In genomic region chr1:37476460-37477197, GRCh38 we compare ENCODE assay signal across 8 cellular contexts. TPM values are rescaled to one million over a fixed set of nuclear protein-coding genes. Genes with fewer than 3 reads are reported as not detected.
DNase-seq lines count a peak whose midpoint lies in the region; ATAC-seq and TF ChIP-seq lines count a peak whose summit lies in the region.

No MANE protein-coding gene starts in this region.

- H3K4me1 ChIP-seq in SJSA1 (replicated peaks) = peaks cover 82% of the 10 kb centered on the region
- H3K4me1 ChIP-seq in endocrine pancreas (ENCODE audit: control insufficient read depth, insufficient read depth, low read length) = no peaks in the 10 kb centered on the region
- H3K4me1 ChIP-seq in mucosa of descending colon (ENCODE audit: low read depth) = peaks cover 65% of the 10 kb centered on the region
- peaks cover 0 to 2% of the 10 kb centered on the region in 2 donors for H3K4me1 ChIP-seq in aorta (ENCODE audit: control insufficient read depth in 1 of 2, insufficient read depth in 2 of 2, low read length in 2 of 2)

- peak overlapping the region; percentile 82 for H3K27ac ChIP-seq in SJSA1
- H3K27ac ChIP-seq in aorta (ENCODE audit: low read depth in 1 of 2, low read length in 2 of 2) = peak overlapping the region; percentile 17 to 76

- peak; percentile 67 for DNase-seq in activated effector memory CD4-positive, alpha-beta T cell treated with anti-CD3 and anti-CD28 coated beads, Interleukin-2, amount 50 U/mL, for 16 hours
- no peak for DNase-seq in activated effector memory CD4-positive, alpha-beta T cell treated with Interleukin-2 at 50 U/mL for 16 hours
- DNase-seq in SJSA1 (ENCODE audit: low read depth in 1 of 2, low spot score in 2 of 2) (peak; percentile 79 to 86), mucosa of descending colon (peak; percentile 78 to 83 (median 79)), aorta (peak; percentile 89 to 91), DMS79 (lab: John Stamatoyannopoulos, UW) (no peak), DMS153 (lab: John Stamatoyannopoulos, UW) (no peak)

- H3K27me3 ChIP-seq in SJSA1 (replicated peaks) (no peaks in the 10 kb centered on the region), endocrine pancreas (ENCODE audit: control insufficient read depth, insufficient read depth, low read length) (no peaks in the 10 kb centered on the region), aorta (ENCODE audit: control insufficient read depth in 1 of 2, insufficient read depth in 2 of 2, low read length in 1 of 2) (no peaks in the 10 kb centered on the region)

- H3K9me3 ChIP-seq in SJSA1 (replicated peaks) (no peaks in the 10 kb centered on the region; the same call in 1 of the 2 replicates), endocrine pancreas (ENCODE audit: control insufficient read depth, low read length) (no peaks in the 10 kb centered on the region), mucosa of descending colon (no peaks in the 10 kb centered on the region), aorta (ENCODE audit: control insufficient read depth, low read length) (no peaks in the 10 kb centered on the region)

- peaks cover 62% of the 10 kb centered on the region for H3K36me3 ChIP-seq in SJSA1
- peaks cover 3% of the 10 kb centered on the region for H3K36me3 ChIP-seq in endocrine pancreas (ENCODE audit: control insufficient read depth, insufficient read depth, low read length)
- H3K36me3 ChIP-seq in mucosa of descending colon (ENCODE audit: low read depth) = peaks cover 11% of the 10 kb centered on the region
- H3K36me3 ChIP-seq in aorta (ENCODE audit: control insufficient read depth in 1 of 2, insufficient read depth in 2 of 2, low read length in 1 of 2) = peaks cover 0 to 7% of the 10 kb centered on the region in 2 donors

- intact Hi-C loops in mucosa of descending colon (cut with DNase I, micrococcal nuclease) (no loop called here), aorta (cut with DNase I) (loop anchor here in 1 of 2 donors (10.0 kb wide), 2 partner anchors 78 to 518 kb away; partner anchors contain the start of genes DNALI1, SF3A3 and SNIP1)

- ATAC-seq in mucosa of descending colon (peak; percentile 22), aorta (ENCODE audit: low FRiP score) (peak; percentile 70)

- H3K9ac ChIP-seq in endocrine pancreas (ENCODE audit: control insufficient read depth, insufficient read depth, low read length) = peak overlapping the region; percentile 20

- whole genome bisulfite sequencing in aorta, 2 donors = 0 to 1% methylated on average over 5 of the region's 5 CpGs

- no peak for TF ChIP-seq CTCF in mucosa of descending colon (IDR thresholded peaks at IDR 0.05)

- H3K4me3 ChIP-seq in SJSA1 (peak overlapping the region; percentile 60), endocrine pancreas (ENCODE audit: control insufficient read depth, insufficient read depth, low read length) (peak overlapping the region; percentile 6), mucosa of descending colon (peak overlapping the region; percentile 93), aorta (ENCODE audit: low read length in 2 of 2) (peak overlapping the region in 1 of 2 donors; percentile 33)

RNA-seq across cellular contexts. Expression of gene ZC3H12A, which starts 2.2 kb away (rescaled TPM):
- 4.0 and 7.1 TPM in 2 replicates for total RNA-seq in SJSA1 (2014; rRNA removed; shearing (Covaris generic))
- 10 to 100 TPM; 25.6 to 42.4 (median 25.9) TPM for total RNA-seq in mucosa of descending colon
- 10 to 100 TPM in 1 of 2 donors, 1 to 10 TPM in 1; 9.0 to 26.5 TPM for total RNA-seq in aorta
- 10 to 100 TPM in 1 of 2 donors, 1 to 10 TPM in 1; 3.8 to 14.2 TPM for polyA plus RNA-seq in aorta

RNA-seq across cellular contexts. Expression of gene MEAF6, which starts 37.9 kb away (rescaled TPM):
- 83.4 and 112 TPM in 2 replicates for total RNA-seq in SJSA1 (2014; rRNA removed; shearing (Covaris generic))
- total RNA-seq in mucosa of descending colon (10 to 100 TPM; 30.2 to 59.5 (median 35.4) TPM), aorta (10 to 100 TPM; 42.4 to 50.1 TPM)
- polyA plus RNA-seq in aorta = 10 to 100 TPM; 50.7 to 54.1 TPM

Comparison
In these comparisons a context has a peak if more than half of its experiments do, and no peak if none do; other contexts are left out.
1. DNase-seq: peak in activated effector memory CD4-positive, alpha-beta T cell treated with anti-CD3 and anti-CD28 coated beads, Interleukin-2, amount 50 U/mL, for 16 hours (single experiment), SJSA1 (2 of 2), mucosa of descending colon (3 of 3) and aorta (2 of 2); none in activated effector memory CD4-positive, alpha-beta T cell treated with Interleukin-2 at 50 U/mL for 16 hours (single experiment), DMS79 (single experiment) and DMS153 (single experiment).